Comparison of ENCODE assay signal across 19 cellular contexts in genomic region chr9:132545578-132545977, GRCh38. TPM values are rescaled to one million over a fixed set of nuclear protein-coding genes. Genes with fewer than 3 reads are reported as not detected.
"Had no signal": no experiment of that assay in that cellular context is flagged by ENCODE, and none has a peak within 500 bp of the region (broad histone marks: within the 10 kb centered on the region; RNA-seq: fewer than 3 reads in every experiment).

No MANE protein-coding gene starts in this region.

- H3K27ac ChIP-seq: cardiac muscle cell, dorsolateral prefrontal cortex, gastrocnemius medialis, heart right ventricle, parathyroid adenoma, tibial artery, uterus had no signal

- ATAC-seq: gastrocnemius medialis; stimulated activated memory B cell treated with anti-CD40 and anti-IgM and Interleukin-4, amounts not matched to agents 10 μg/mL and 1 μg/mL and 100 μg/mL, for 72 hours had no signal

- H3K27ac Mint-ChIP-seq: activated CD4-positive, alpha-beta memory T cell treated with anti-CD3 and anti-CD28 coated beads, Interleukin-2, amount 10 ng/mL, durations not matched to agents 7 days and 5 days; activated naive CD4-positive, alpha-beta T cell treated with anti-CD3 and anti-CD28 coated beads, Interleukin-2, amount 10 ng/mL, durations not matched to agents 7 days and 5 days; activated T-cell treated with anti-CD3 and anti-CD28 coated beads, Interleukin-2, amount 50 U/mL, for 24 hours; stimulated activated memory B cell treated with anti-CD40 and anti-IgM and Interleukin-4, amounts not matched to agents 10 μg/mL and 1 μg/mL and 100 μg/mL, for 72 hours; WTC11 had no signal

- H3K27me3 ChIP-seq: cardiac muscle cell, uterus had no signal

- H3K4me3 ChIP-seq: tibial artery, uterus had no signal

- H3K9me3 Mint-ChIP-seq: activated CD4-positive, alpha-beta memory T cell treated with anti-CD3 and anti-CD28 coated beads, Interleukin-2, amount 10 ng/mL, durations not matched to agents 7 days and 5 days; activated naive CD4-positive, alpha-beta T cell treated with anti-CD3 and anti-CD28 coated beads, Interleukin-2, amount 10 ng/mL, durations not matched to agents 7 days and 5 days; activated T-cell treated with anti-CD3 and anti-CD28 coated beads, Interleukin-2, amount 50 U/mL, for 24 hours; neural crest cell; stimulated activated memory B cell treated with anti-CD40 and anti-IgM and Interleukin-4, amounts not matched to agents 10 μg/mL and 1 μg/mL and 100 μg/mL, for 72 hours; WTC11 had no signal

- H3K4me3 Mint-ChIP-seq: activated CD4-positive, alpha-beta memory T cell treated with anti-CD3 and anti-CD28 coated beads, Interleukin-2, amount 10 ng/mL, durations not matched to agents 7 days and 5 days; activated naive CD4-positive, alpha-beta T cell treated with anti-CD3 and anti-CD28 coated beads, Interleukin-2, amount 10 ng/mL, durations not matched to agents 7 days and 5 days; activated T-cell treated with anti-CD3 and anti-CD28 coated beads, Interleukin-2, amount 50 U/mL, for 24 hours; stimulated activated memory B cell treated with anti-CD40 and anti-IgM and Interleukin-4, amounts not matched to agents 10 μg/mL and 1 μg/mL and 100 μg/mL, for 72 hours had no signal

- H3K9me3 ChIP-seq: gastrocnemius medialis, heart right ventricle, tibial artery, uterus had no signal

- H3K9ac ChIP-seq: parathyroid adenoma had no signal

- H3K79me2 ChIP-seq: parathyroid adenoma had no signal

- FAIRE-seq: islet of Langerhans had no signal

- H3K4me1 ChIP-seq: gastrocnemius medialis, uterus had no signal

- H3K36me3 Mint-ChIP-seq: activated naive CD4-positive, alpha-beta T cell treated with anti-CD3 and anti-CD28 coated beads, Interleukin-2, amount 10 ng/mL, durations not matched to agents 7 days and 5 days; stimulated activated memory B cell treated with anti-CD40 and anti-IgM and Interleukin-4, amounts not matched to agents 10 μg/mL and 1 μg/mL and 100 μg/mL, for 72 hours; WTC11 had no signal

- H3K36me3 ChIP-seq: cardiac muscle cell, gastrocnemius medialis, heart right ventricle, tibial artery, uterus had no signal

- H3K4me1 Mint-ChIP-seq: activated CD4-positive, alpha-beta memory T cell treated with anti-CD3 and anti-CD28 coated beads, Interleukin-2, amount 10 ng/mL, durations not matched to agents 7 days and 5 days; activated naive CD4-positive, alpha-beta T cell treated with anti-CD3 and anti-CD28 coated beads, Interleukin-2, amount 10 ng/mL, durations not matched to agents 7 days and 5 days had no signal

- DNase-seq: activated CD4-positive, alpha-beta memory T cell treated with anti-CD3 and anti-CD28 coated beads, Interleukin-2, amount 10 ng/mL, durations not matched to agents 7 days and 5 days; activated CD4-positive, alpha-beta T cell treated with anti-CD3 and anti-CD28 coated beads for 4 hours; activated naive CD4-positive, alpha-beta T cell treated with anti-CD3 and anti-CD28 coated beads, Interleukin-2, amount 10 ng/mL, durations not matched to agents 7 days and 5 days; activated T-cell treated with anti-CD3 and anti-CD28 coated beads, Interleukin-2, amount 50 U/mL, for 24 hours; gastrocnemius medialis; stimulated activated CD4-positive, alpha-beta T cell treated with anti-CD3 and anti-CD28 coated beads, Interleukin-2, amount 100 ng/mL, for 48 hours; tibial artery; uterus had no signal

RNA-seq across cellular contexts. Expression of gene BARHL1, which starts 36.8 kb away (rescaled TPM):
- total RNA-seq: activated CD4-positive, alpha-beta memory T cell treated with anti-CD3 and anti-CD28 coated beads, Interleukin-2, amount 10 ng/mL, durations not matched to agents 7 days and 5 days; cardiac muscle cell; dorsolateral prefrontal cortex; gastrocnemius medialis; heart right ventricle; left lobe of liver; lung microvascular endothelial cell; neural crest cell; skeletal muscle tissue; uterus had no signal
- polyA plus RNA-seq: cardiac muscle cell, heart right ventricle had no signal
